ENCODE assay signal across 1 cellular context in genomic region chr3:43286115-43286885, GRCh38.
A peak's percentile ranks its signal among the peaks of the same experiment; 100 is the strongest.
TF ChIP-seq lines count a peak whose summit lies in the region.

A gene with protein sequence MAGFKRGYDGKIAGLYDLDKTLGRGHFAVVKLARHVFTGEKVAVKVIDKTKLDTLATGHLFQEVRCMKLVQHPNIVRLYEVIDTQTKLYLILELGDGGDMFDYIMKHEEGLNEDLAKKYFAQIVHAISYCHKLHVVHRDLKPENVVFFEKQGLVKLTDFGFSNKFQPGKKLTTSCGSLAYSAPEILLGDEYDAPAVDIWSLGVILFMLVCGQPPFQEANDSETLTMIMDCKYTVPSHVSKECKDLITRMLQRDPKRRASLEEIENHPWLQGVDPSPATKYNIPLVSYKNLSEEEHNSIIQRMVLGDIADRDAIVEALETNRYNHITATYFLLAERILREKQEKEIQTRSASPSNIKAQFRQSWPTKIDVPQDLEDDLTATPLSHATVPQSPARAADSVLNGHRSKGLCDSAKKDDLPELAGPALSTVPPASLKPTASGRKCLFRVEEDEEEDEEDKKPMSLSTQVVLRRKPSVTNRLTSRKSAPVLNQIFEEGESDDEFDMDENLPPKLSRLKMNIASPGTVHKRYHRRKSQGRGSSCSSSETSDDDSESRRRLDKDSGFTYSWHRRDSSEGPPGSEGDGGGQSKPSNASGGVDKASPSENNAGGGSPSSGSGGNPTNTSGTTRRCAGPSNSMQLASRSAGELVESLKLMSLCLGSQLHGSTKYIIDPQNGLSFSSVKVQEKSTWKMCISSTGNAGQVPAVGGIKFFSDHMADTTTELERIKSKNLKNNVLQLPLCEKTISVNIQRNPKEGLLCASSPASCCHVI (plus strand): TSS chr3:43286540. CDS start chr3:43303204, 16,664 bp downstream.

TF ChIP-seq in WTC11, 78 proteins besides CTCF, POLR2A, EP300 and RAD21 (continued from another document):
- TF ChIP-seq ZNF425 (CRISPR knock-in tag; conservative IDR thresholded peaks at IDR 0.05) (no peak), SMAD3 (CRISPR knock-in tag; IDR thresholded peaks at IDR 0.05; ENCODE audit: borderline replicate concordance) (no peak), NFE2L1 (CRISPR knock-in tag; IDR thresholded peaks at IDR 0.05) (0 out of 2 replicates have a peak, but pooled peaks have one; percentile 66), FOXP4 (CRISPR knock-in tag; IDR thresholded peaks at IDR 0.05) (0 out of 2 replicates have a peak, but pooled peaks have one; percentile 53), ZNF416 (CRISPR knock-in tag; IDR thresholded peaks at IDR 0.05) (no peak), GTF2I (CRISPR knock-in tag; conservative IDR thresholded peaks at IDR 0.05) (no peak), ESRRA (CRISPR knock-in tag; IDR thresholded peaks at IDR 0.05; ENCODE audit: borderline replicate concordance) (no peak), ELF4 (CRISPR knock-in tag; IDR thresholded peaks at IDR 0.05; ENCODE audit: low read depth) (no peak), CREM (CRISPR knock-in tag; IDR thresholded peaks at IDR 0.05) (peak; percentile 92), TP53 (CRISPR knock-in tag; IDR thresholded peaks at IDR 0.05) (peak; percentile 72; the same call in 1 of the 2 replicates)
- TF ChIP-seq, protein P1, sequence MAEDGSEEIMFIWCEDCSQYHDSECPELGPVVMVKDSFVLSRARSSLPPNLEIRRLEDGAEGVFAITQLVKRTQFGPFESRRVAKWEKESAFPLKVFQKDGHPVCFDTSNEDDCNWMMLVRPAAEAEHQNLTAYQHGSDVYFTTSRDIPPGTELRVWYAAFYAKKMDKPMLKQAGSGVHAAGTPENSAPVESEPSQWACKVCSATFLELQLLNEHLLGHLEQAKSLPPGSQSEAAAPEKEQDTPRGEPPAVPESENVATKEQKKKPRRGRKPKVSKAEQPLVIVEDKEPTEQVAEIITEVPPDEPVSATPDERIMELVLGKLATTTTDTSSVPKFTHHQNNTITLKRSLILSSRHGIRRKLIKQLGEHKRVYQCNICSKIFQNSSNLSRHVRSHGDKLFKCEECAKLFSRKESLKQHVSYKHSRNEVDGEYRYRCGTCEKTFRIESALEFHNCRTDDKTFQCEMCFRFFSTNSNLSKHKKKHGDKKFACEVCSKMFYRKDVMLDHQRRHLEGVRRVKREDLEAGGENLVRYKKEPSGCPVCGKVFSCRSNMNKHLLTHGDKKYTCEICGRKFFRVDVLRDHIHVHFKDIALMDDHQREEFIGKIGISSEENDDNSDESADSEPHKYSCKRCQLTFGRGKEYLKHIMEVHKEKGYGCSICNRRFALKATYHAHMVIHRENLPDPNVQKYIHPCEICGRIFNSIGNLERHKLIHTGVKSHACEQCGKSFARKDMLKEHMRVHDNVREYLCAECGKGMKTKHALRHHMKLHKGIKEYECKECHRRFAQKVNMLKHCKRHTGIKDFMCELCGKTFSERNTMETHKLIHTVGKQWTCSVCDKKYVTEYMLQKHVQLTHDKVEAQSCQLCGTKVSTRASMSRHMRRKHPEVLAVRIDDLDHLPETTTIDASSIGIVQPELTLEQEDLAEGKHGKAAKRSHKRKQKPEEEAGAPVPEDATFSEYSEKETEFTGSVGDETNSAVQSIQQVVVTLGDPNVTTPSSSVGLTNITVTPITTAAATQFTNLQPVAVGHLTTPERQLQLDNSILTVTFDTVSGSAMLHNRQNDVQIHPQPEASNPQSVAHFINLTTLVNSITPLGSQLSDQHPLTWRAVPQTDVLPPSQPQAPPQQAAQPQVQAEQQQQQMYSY (CRISPR knock-in tag; IDR thresholded peaks at IDR 0.05): no peak
- TF ChIP-seq, protein P2, sequence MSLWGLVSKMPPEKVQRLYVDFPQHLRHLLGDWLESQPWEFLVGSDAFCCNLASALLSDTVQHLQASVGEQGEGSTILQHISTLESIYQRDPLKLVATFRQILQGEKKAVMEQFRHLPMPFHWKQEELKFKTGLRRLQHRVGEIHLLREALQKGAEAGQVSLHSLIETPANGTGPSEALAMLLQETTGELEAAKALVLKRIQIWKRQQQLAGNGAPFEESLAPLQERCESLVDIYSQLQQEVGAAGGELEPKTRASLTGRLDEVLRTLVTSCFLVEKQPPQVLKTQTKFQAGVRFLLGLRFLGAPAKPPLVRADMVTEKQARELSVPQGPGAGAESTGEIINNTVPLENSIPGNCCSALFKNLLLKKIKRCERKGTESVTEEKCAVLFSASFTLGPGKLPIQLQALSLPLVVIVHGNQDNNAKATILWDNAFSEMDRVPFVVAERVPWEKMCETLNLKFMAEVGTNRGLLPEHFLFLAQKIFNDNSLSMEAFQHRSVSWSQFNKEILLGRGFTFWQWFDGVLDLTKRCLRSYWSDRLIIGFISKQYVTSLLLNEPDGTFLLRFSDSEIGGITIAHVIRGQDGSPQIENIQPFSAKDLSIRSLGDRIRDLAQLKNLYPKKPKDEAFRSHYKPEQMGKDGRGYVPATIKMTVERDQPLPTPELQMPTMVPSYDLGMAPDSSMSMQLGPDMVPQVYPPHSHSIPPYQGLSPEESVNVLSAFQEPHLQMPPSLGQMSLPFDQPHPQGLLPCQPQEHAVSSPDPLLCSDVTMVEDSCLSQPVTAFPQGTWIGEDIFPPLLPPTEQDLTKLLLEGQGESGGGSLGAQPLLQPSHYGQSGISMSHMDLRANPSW (CRISPR knock-in tag; conservative IDR thresholded peaks at IDR 0.05; ENCODE audit: low read depth): no peak
- TF ChIP-seq, protein P3, sequence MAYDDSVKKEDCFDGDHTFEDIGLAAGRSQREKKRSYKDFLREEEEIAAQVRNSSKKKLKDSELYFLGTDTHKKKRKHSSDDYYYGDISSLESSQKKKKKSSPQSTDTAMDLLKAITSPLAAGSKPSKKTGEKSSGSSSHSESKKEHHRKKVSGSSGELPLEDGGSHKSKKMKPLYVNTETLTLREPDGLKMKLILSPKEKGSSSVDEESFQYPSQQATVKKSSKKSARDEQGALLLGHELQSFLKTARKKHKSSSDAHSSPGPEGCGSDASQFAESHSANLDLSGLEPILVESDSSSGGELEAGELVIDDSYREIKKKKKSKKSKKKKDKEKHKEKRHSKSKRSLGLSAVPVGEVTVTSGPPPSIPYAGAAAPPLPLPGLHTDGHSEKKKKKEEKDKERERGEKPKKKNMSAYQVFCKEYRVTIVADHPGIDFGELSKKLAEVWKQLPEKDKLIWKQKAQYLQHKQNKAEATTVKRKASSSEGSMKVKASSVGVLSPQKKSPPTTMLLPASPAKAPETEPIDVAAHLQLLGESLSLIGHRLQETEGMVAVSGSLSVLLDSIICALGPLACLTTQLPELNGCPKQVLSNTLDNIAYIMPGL (CRISPR knock-in tag; IDR thresholded peaks at IDR 0.05): peak; percentile 45; the same call in 1 of the 2 replicates
